ENCODE assay signal across 17 cellular contexts in genomic region chr3:56595956-56596355, GRCh38. TPM values are rescaled to one million over a fixed set of nuclear protein-coding genes. Genes with fewer than 3 reads are reported as not detected.
DNase-seq lines count a peak whose midpoint lies in the region; ATAC-seq lines count a peak whose summit lies in the region.
"Had no signal": no experiment of that assay in that cellular context is flagged by ENCODE, and none has a peak within 500 bp of the region (broad histone marks: within the 10 kb centered on the region; RNA-seq: fewer than 3 reads in every experiment).

No MANE protein-coding gene starts in this region.

- intact Hi-C loops in CD4-positive, alpha-beta memory T cell (cut with micrococcal nuclease), result no loop called here
- intact Hi-C loops in naive thymus-derived CD4-positive, alpha-beta T cell (cut with micrococcal nuclease), result loop anchor here in 1 of 2 donors (10.0 kb wide), 1 partner anchor 329 kb away; no protein-coding TSS in a partner anchor

- H3K27me3 ChIP-seq in CD4-positive, alpha-beta memory T cell (ENCODE audit: insufficient read depth, low read length), result no peaks in the 10 kb centered on the region
- no peaks in the 10 kb centered on the region for H3K27me3 ChIP-seq in naive thymus-derived CD4-positive, alpha-beta T cell (ENCODE audit: control insufficient read depth in 2 of 2, insufficient read depth in 2 of 2, low read length in 2 of 2)
- H3K27me3 ChIP-seq: BLaER1 had no signal

- DNase-seq in activated T-cell treated with anti-CD3 and anti-CD28 coated beads, Interleukin-2, amount 50 U/mL, for 72 hours, result no peak
- no peak for DNase-seq in activated T-cell treated with anti-CD3 and anti-CD28 coated beads, Interleukin-2, amount 50 U/mL, for 1 hour
- no peak for DNase-seq in CD4-positive, alpha-beta memory T cell
- DNase-seq in NCI-H526 treated with DMSO at 0.1 percent for 48 hours (lab: John Stamatoyannopoulos, UW) (peak; percentile 78), NCI-H345 (lab: John Stamatoyannopoulos, UW) (no peak)
- no peak for DNase-seq in naive thymus-derived CD4-positive, alpha-beta T cell
- DNase-seq: DND-41, NCI-H1105, NCI-H1694, NCI-H510A treated with DMSO at 0.1 percent for 48 hours, PC-9, SIG-M5 had no signal

- H3K4me3 ChIP-seq in CD4-positive, alpha-beta memory T cell (ENCODE audit: low read length in 2 of 2), result no peak overlapping the region
- H3K4me3 ChIP-seq in naive thymus-derived CD4-positive, alpha-beta T cell (ENCODE audit: low read length), result no peak overlapping the region
- H3K4me3 ChIP-seq: BLaER1, K562, PC-9 had no signal

- ATAC-seq in activated T-cell treated with anti-CD3 and anti-CD28 coated beads, Interleukin-2, amount 50 U/mL, for 72 hours (replicated peaks in 1 of 2), result no peak
- no peak for ATAC-seq in naive thymus-derived CD4-positive, alpha-beta T cell
- no peak for ATAC-seq in HG03520 (IDR thresholded peaks at IDR 0.05; ENCODE audit: unreplicated experiment)
- no peak for ATAC-seq in HG02885 (IDR thresholded peaks at IDR 0.05; ENCODE audit: poor library complexity, unreplicated experiment)
- ATAC-seq: K562 had no signal

- peaks cover 28 to 42% of the 10 kb centered on the region in 2 donors for H3K36me3 Mint-ChIP-seq in activated T-cell treated with anti-CD3 and anti-CD28 coated beads, Interleukin-2, amount 50 U/mL, for 72 hours (ENCODE audit: insufficient read depth in 2 of 2)
- H3K36me3 Mint-ChIP-seq in CD4-positive, alpha-beta memory T cell, result peaks cover 55 to 57% of the 10 kb centered on the region in 2 donors
- peaks cover 30 to 63% (median 55%) of the 10 kb centered on the region in 5 donors for H3K36me3 Mint-ChIP-seq in naive thymus-derived CD4-positive, alpha-beta T cell

- CTCF ChIA-PET in CD4-positive, alpha-beta memory T cell (lab: Charles Lee; ENCODE audit: partially characterized antibody), result no interaction called here
- CTCF ChIA-PET in naive thymus-derived CD4-positive, alpha-beta T cell (lab: Charles Lee), result no interaction called here

- H3K4me3 Mint-ChIP-seq in activated T-cell treated with anti-CD3 and anti-CD28 coated beads, Interleukin-2, amount 50 U/mL, for 72 hours, result no peak overlapping the region
- peak overlapping the region in 7 of 8 donors; percentile 1 to 76 (median 59) for H3K4me3 Mint-ChIP-seq in CD4-positive, alpha-beta memory T cell
- H3K4me3 Mint-ChIP-seq in naive thymus-derived CD4-positive, alpha-beta T cell, result peak overlapping the region in 9 of 10 donors; percentile 35 to 73 (median 61)

- peaks cover 1 to 10% of the 10 kb centered on the region in 2 donors for H3K9me3 Mint-ChIP-seq in activated T-cell treated with anti-CD3 and anti-CD28 coated beads, Interleukin-2, amount 50 U/mL, for 72 hours
- H3K9me3 Mint-ChIP-seq in CD4-positive, alpha-beta memory T cell, result peaks cover 0 to 7% (median 2%) of the 10 kb centered on the region in 8 donors
- H3K9me3 Mint-ChIP-seq in naive thymus-derived CD4-positive, alpha-beta T cell, result peaks cover 0 to 37% (median 8%) of the 10 kb centered on the region in 11 donors

- peak overlapping the region; percentile 10 for H3K27ac Mint-ChIP-seq in activated T-cell treated with anti-CD3 and anti-CD28 coated beads, Interleukin-2, amount 50 U/mL, for 72 hours
- H3K27ac Mint-ChIP-seq in CD4-positive, alpha-beta memory T cell, result peak overlapping the region; percentile 24 to 97 (median 88)
- peak overlapping the region in 8 of 9 donors; percentile 78 to 96 (median 92) for H3K27ac Mint-ChIP-seq in naive thymus-derived CD4-positive, alpha-beta T cell

- no peaks in the 10 kb centered on the region for H3K36me3 ChIP-seq in CD4-positive, alpha-beta memory T cell (ENCODE audit: insufficient read depth, low read length)
- peaks cover 0 to 7% (median 0%) of the 10 kb centered on the region in 3 experiments for H3K36me3 ChIP-seq in naive thymus-derived CD4-positive, alpha-beta T cell (ENCODE audit: control insufficient read depth in 2 of 3, insufficient read depth in 3 of 3, low read length in 3 of 3)

- H3K9me3 ChIP-seq in CD4-positive, alpha-beta memory T cell (ENCODE audit: control insufficient read depth in 1 of 2, low read length in 2 of 2), result no peaks in the 10 kb centered on the region
- no peaks in the 10 kb centered on the region for H3K9me3 ChIP-seq in naive thymus-derived CD4-positive, alpha-beta T cell (ENCODE audit: control insufficient read depth in 2 of 3, low read length in 3 of 3)

- no peak overlapping the region for H3K27ac ChIP-seq in CD4-positive, alpha-beta memory T cell (ENCODE audit: low read depth, low read length)
- H3K27ac ChIP-seq in naive thymus-derived CD4-positive, alpha-beta T cell (ENCODE audit: low read depth, low read length), result no peak overlapping the region
- H3K27ac ChIP-seq: BLaER1, PC-9, RWPE1 had no signal

- H3K4me1 Mint-ChIP-seq in activated T-cell treated with anti-CD3 and anti-CD28 coated beads, Interleukin-2, amount 50 U/mL, for 72 hours (ENCODE audit: low read depth), result peaks cover 35% of the 10 kb centered on the region
- peaks cover 60 to 84% (median 69%) of the 10 kb centered on the region in 4 donors for H3K4me1 Mint-ChIP-seq in CD4-positive, alpha-beta memory T cell
- peaks cover 35 to 97% (median 79%) of the 10 kb centered on the region in 7 donors for H3K4me1 Mint-ChIP-seq in naive thymus-derived CD4-positive, alpha-beta T cell

- peaks cover 76% of the 10 kb centered on the region for H3K4me1 ChIP-seq in CD4-positive, alpha-beta memory T cell (ENCODE audit: insufficient read depth, low read length)
- H3K4me1 ChIP-seq in naive thymus-derived CD4-positive, alpha-beta T cell (ENCODE audit: control insufficient read depth in 2 of 2, insufficient read depth in 2 of 2, low read length in 2 of 2), result peaks cover 23 to 56% of the 10 kb centered on the region in 2 donors
- H3K4me1 ChIP-seq: BLaER1 had no signal

- POLR2A ChIA-PET in CD4-positive, alpha-beta memory T cell (lab: Charles Lee; ENCODE audit: partially characterized antibody), result interaction anchor here (1.5 to 2.3 kb wide), 3 partner anchors 12 to 39 kb away, joined by 4 to 9 read pairs (median 5); partner anchors contain the start of gene CCDC66
- POLR2A ChIA-PET in naive thymus-derived CD4-positive, alpha-beta T cell (lab: Charles Lee), result interaction anchor here (0.8 to 5.6 kb wide), 4 partner anchors 12 to 39 kb away, joined by 4 to 63 read pairs (median 4); partner anchors contain the start of gene CCDC66

- H3K27me3 Mint-ChIP-seq in activated T-cell treated with anti-CD3 and anti-CD28 coated beads, Interleukin-2, amount 50 U/mL, for 72 hours (ENCODE audit: low read depth), result no peaks in the 10 kb centered on the region
- H3K27me3 Mint-ChIP-seq in CD4-positive, alpha-beta memory T cell, result no peaks in the 10 kb centered on the region
- H3K27me3 Mint-ChIP-seq in naive thymus-derived CD4-positive, alpha-beta T cell, result no peaks in the 10 kb centered on the region

RNA-seq across cellular contexts. Expression of gene CCDC66, which starts 39.0 kb away (rescaled TPM):
- 10 to 100 TPM; 29.0 to 34.7 TPM for total RNA-seq in activated T-cell treated with anti-CD3 and anti-CD28 coated beads, Interleukin-2, amount 50 U/mL, for 72 hours
- total RNA-seq in CD4-positive, alpha-beta memory T cell, result 100 to 1,000 TPM in 1 of 2 experiments, 10 to 100 TPM in 1; 93.4 to 104 TPM
- 10 to 100 TPM; 11.8 to 22.5 TPM for polyA plus RNA-seq in CD4-positive, alpha-beta memory T cell
- 100 to 1,000 TPM in 2 of 5 experiments, 10 to 100 TPM in 3; 38.6 to 115 (median 77.3) TPM for total RNA-seq in naive thymus-derived CD4-positive, alpha-beta T cell
- 10 to 100 TPM; 20.9 to 25.9 TPM for polyA plus RNA-seq in naive thymus-derived CD4-positive, alpha-beta T cell

Comparison
In these comparisons a context has a peak if more than half of its experiments do, and no peak if none do; other contexts are left out.
1. H3K27ac Mint-ChIP-seq: peak in every context shown above with its lines; median percentile 92 in naive thymus-derived CD4-positive, alpha-beta T cell; 88 in CD4-positive, alpha-beta memory T cell; 10 in activated T-cell treated with anti-CD3 and anti-CD28 coated beads, Interleukin-2, amount 50 U/mL, for 72 hours.
2. H3K4me3 Mint-ChIP-seq: peak in CD4-positive, alpha-beta memory T cell (7 of 8) and naive thymus-derived CD4-positive, alpha-beta T cell (9 of 10); none in activated T-cell treated with anti-CD3 and anti-CD28 coated beads, Interleukin-2, amount 50 U/mL, for 72 hours (0 of 2).